In genomic region chr21:32800056-32800455, GRCh38 we compare ENCODE assay signal across 32 cellular contexts.
"Had no signal": no experiment of that assay in that cellular context is flagged by ENCODE, and none has a peak within 500 bp of the region (broad histone marks: within the 10 kb centered on the region; RNA-seq: fewer than 3 reads in every experiment).

No MANE protein-coding gene starts in this region.

- H3K27me3 ChIP-seq: adrenal gland, breast epithelium, MG63, SJCRH30 had no signal

- H3K27ac Mint-ChIP-seq: activated CD4-positive, alpha-beta memory T cell treated with anti-CD3 and anti-CD28 coated beads, Interleukin-2, amount 10 ng/mL, durations not matched to agents 7 days and 5 days; activated CD4-positive, alpha-beta T cell treated with anti-CD3 and anti-CD28 coated beads for 36 hours; activated naive CD4-positive, alpha-beta T cell treated with anti-CD3 and anti-CD28 coated beads, Interleukin-2, amount 10 ng/mL, durations not matched to agents 7 days and 5 days; activated naive CD8-positive, alpha-beta T cell treated with anti-CD3 and anti-CD28 coated beads for 36 hours; activated T-cell treated with anti-CD3 and anti-CD28 coated beads, Interleukin-2, amount 50 U/mL, for 72 hours; activated T-helper 2 cell treated with anti-CD3 and anti-CD28 coated beads, Interferon-gamma antibody, Interleukin-2, Interleukin-4, amounts not matched to agents 10 μg/mL and 5 μg/mL and 100 μg/mL, durations not matched to agents 14 hours and 24 hours and 36 hours had no signal

- H3K4me1 ChIP-seq: adrenal gland, SJCRH30 had no signal

- DNase-seq: activated CD4-positive, alpha-beta memory T cell treated with anti-CD3 and anti-CD28 coated beads, Interleukin-2, amount 10 ng/mL, durations not matched to agents 7 days and 5 days; activated CD4-positive, alpha-beta T cell treated with anti-CD3 and anti-CD28 coated beads for 36 hours; activated CD4-positive, alpha-beta T cell treated with anti-CD3 and anti-CD28 coated beads, Interleukin-2, amount 50 U/mL, for 1 hour; activated gamma-delta T cell treated with Interleukin-2 at 50 U/mL for 16 hours; activated naive CD4-positive, alpha-beta T cell treated with anti-CD3 and anti-CD28 coated beads, Interleukin-2, amount 10 ng/mL, durations not matched to agents 7 days and 5 days; activated naive CD8-positive, alpha-beta T cell treated with anti-CD3 and anti-CD28 coated beads for 36 hours; activated T-cell treated with anti-CD3 and anti-CD28 coated beads for 4 hours; activated T-cell treated with anti-CD3 and anti-CD28 coated beads, Interleukin-2, amount 50 U/mL, for 72 hours; adrenal gland; aorta; MG63; MV-4-11; NCI-H1092 treated with DMSO at 0.1 percent for 48 hours; NCI-H1417 treated with DMSO at 0.1 percent for 48 hours; NCI-H1694; NCI-H2029; NCI-H2107; NCI-H2171 treated with DMSO at 0.1 percent for 48 hours; NCI-H226; NCI-H526 treated with DMSO at 0.1 percent for 48 hours; NCI-H82; NK-92 treated with Interleukin-12 subunit alpha and Interleukin-12 subunit beta, amount 100 ng/mL, for 24 hours; OCI-M1; Right ventricle myocardium superior; RPMI8226; SJCRH30; SK-N-SH; T-helper 1 cell; WERI-Rb-1 had no signal

- H3K27me3 Mint-ChIP-seq: activated CD4-positive, alpha-beta memory T cell treated with anti-CD3 and anti-CD28 coated beads, Interleukin-2, amount 10 ng/mL, durations not matched to agents 7 days and 5 days; activated CD4-positive, alpha-beta T cell treated with anti-CD3 and anti-CD28 coated beads for 36 hours; activated naive CD4-positive, alpha-beta T cell treated with anti-CD3 and anti-CD28 coated beads, Interleukin-2, amount 10 ng/mL, durations not matched to agents 7 days and 5 days; activated naive CD8-positive, alpha-beta T cell treated with anti-CD3 and anti-CD28 coated beads for 36 hours had no signal

- H3K9me3 ChIP-seq: adrenal gland, breast epithelium, MG63, SJCRH30, SK-N-SH had no signal

- H3K36me3 ChIP-seq: adrenal gland, breast epithelium, MG63, SJCRH30, WERI-Rb-1 had no signal

- H3K4me3 ChIP-seq: adrenal gland, breast epithelium, MG63, SJCRH30 had no signal

- H3K27ac ChIP-seq: adrenal gland, breast epithelium, SJCRH30, WERI-Rb-1 had no signal

- H3K4me3 Mint-ChIP-seq: activated CD4-positive, alpha-beta memory T cell treated with anti-CD3 and anti-CD28 coated beads, Interleukin-2, amount 10 ng/mL, durations not matched to agents 7 days and 5 days; activated CD4-positive, alpha-beta T cell treated with anti-CD3 and anti-CD28 coated beads for 36 hours; activated naive CD4-positive, alpha-beta T cell treated with anti-CD3 and anti-CD28 coated beads, Interleukin-2, amount 10 ng/mL, durations not matched to agents 7 days and 5 days; activated naive CD8-positive, alpha-beta T cell treated with anti-CD3 and anti-CD28 coated beads for 36 hours; activated T-cell treated with anti-CD3 and anti-CD28 coated beads, Interleukin-2, amount 50 U/mL, for 72 hours had no signal

- H3K36me3 Mint-ChIP-seq: activated naive CD4-positive, alpha-beta T cell treated with anti-CD3 and anti-CD28 coated beads, Interleukin-2, amount 10 ng/mL, durations not matched to agents 7 days and 5 days; activated naive CD8-positive, alpha-beta T cell treated with anti-CD3 and anti-CD28 coated beads for 36 hours had no signal

- ATAC-seq: activated CD4-positive, alpha-beta T cell treated with anti-CD3 and anti-CD28 coated beads for 36 hours; activated T-cell treated with anti-CD3 and anti-CD28 coated beads, Interleukin-2, amount 50 U/mL, for 72 hours; Panc1 had no signal

- H3K9me3 Mint-ChIP-seq: activated CD4-positive, alpha-beta memory T cell treated with anti-CD3 and anti-CD28 coated beads, Interleukin-2, amount 10 ng/mL, durations not matched to agents 7 days and 5 days; activated naive CD4-positive, alpha-beta T cell treated with anti-CD3 and anti-CD28 coated beads, Interleukin-2, amount 10 ng/mL, durations not matched to agents 7 days and 5 days; activated naive CD8-positive, alpha-beta T cell treated with anti-CD3 and anti-CD28 coated beads for 36 hours; activated T-cell treated with anti-CD3 and anti-CD28 coated beads, Interleukin-2, amount 50 U/mL, for 72 hours; activated T-helper 2 cell treated with anti-CD3 and anti-CD28 coated beads, Interferon-gamma antibody, Interleukin-2, Interleukin-4, amounts not matched to agents 10 μg/mL and 5 μg/mL and 100 μg/mL, durations not matched to agents 14 hours and 24 hours and 36 hours had no signal
